15 cellular contexts compared by ENCODE assay signal in the genomic region with DNA sequence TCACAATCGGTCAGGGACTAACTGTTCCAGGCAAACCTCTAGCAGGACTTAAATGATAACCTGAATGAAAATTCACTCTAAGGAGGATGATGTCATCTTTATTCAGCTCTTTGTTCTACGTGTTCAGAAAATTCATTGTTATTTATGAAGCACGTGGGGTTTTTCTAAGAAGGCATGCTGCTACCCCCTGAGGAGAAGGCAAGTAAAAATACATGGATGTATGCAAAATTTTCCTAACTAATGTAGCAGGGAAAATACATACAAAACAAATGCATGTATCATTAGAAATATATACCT. TPM values are rescaled to one million over a fixed set of nuclear protein-coding genes. Genes with fewer than 3 reads are reported as not detected.
DNase-seq lines count a peak whose midpoint lies in the region; ATAC-seq and TF ChIP-seq lines count a peak whose summit lies in the region.
"Had no signal": no experiment of that assay in that cellular context is flagged by ENCODE, and none has a peak within 500 bp of the region (broad histone marks: within the 10 kb centered on the region; RNA-seq: fewer than 3 reads in every experiment).

No MANE protein-coding gene starts in this region.

- H2BK120ac ChIP-seq in neuronal stem cell (ENCODE audit: low read depth, low read length), result no peak overlapping the region

- H3K9me2 ChIP-seq in GM23338 (ENCODE audit: insufficient read depth), result no peaks in the 10 kb centered on the region

- TF ChIP-seq CTCF in GM23338 (conservative IDR thresholded peaks at IDR 0.05; ENCODE audit: low read depth in 2 of 2), result no peak
- TF ChIP-seq CTCF in fibroblast of lung (conservative IDR thresholded peaks at IDR 0.05 in 1 of 2, IDR thresholded peaks at IDR 0.05 in 1 of 2; ENCODE audit: low read depth in 1 of 2, low read length in 2 of 2), result no peak
- TF ChIP-seq CTCF in upper lobe of left lung (IDR thresholded peaks at IDR 0.05), result no peak

- no peaks in the 10 kb centered on the region for H3K9me3 ChIP-seq in fibroblast of lung (ENCODE audit: control insufficient read depth, insufficient read depth, low read depth, low read length)
- H3K9me3 ChIP-seq in neuronal stem cell (replicated peaks in 1 of 2; ENCODE audit: control insufficient read depth in 2 of 2, insufficient read depth in 1 of 2, low read depth in 1 of 2, low read length in 2 of 2), result no peaks in the 10 kb centered on the region
- H3K9me3 ChIP-seq in upper lobe of left lung, result no peaks in the 10 kb centered on the region
- H3K9me3 ChIP-seq: SJCRH30 had no signal

- H3K79me2 ChIP-seq in GM23338 (replicated peaks; ENCODE audit: insufficient read depth), result no peaks in the 10 kb centered on the region
- H3K79me2 ChIP-seq in fibroblast of lung (ENCODE audit: control insufficient read depth, insufficient read depth, low read length), result no peaks in the 10 kb centered on the region

- no peaks in the 10 kb centered on the region for H3K79me1 ChIP-seq in neuronal stem cell (ENCODE audit: low read depth, low read length)

- H2BK15ac ChIP-seq in neuronal stem cell (ENCODE audit: low read length), result no peak overlapping the region

- no peak for TF ChIP-seq EP300 in upper lobe of left lung (IDR thresholded peaks at IDR 0.05)

- no peak overlapping the region for H3K27ac Mint-ChIP-seq in GM23338
- H3K27ac Mint-ChIP-seq in naive thymus-derived CD8-positive, alpha-beta T cell, result no peak overlapping the region

- H3K4ac ChIP-seq in neuronal stem cell (ENCODE audit: low read length), result no peak overlapping the region

- H3K18ac ChIP-seq in neuronal stem cell (ENCODE audit: low read length), result no peak overlapping the region

- no peak for DNase-seq in GM23338 (ENCODE audit: low spot score)
- peak; percentile 8 for DNase-seq in NCI-H345 treated with DMSO at 0.1 percent for 48 hours (lab: John Stamatoyannopoulos, UW; ENCODE audit: unreplicated experiment)
- no peak for DNase-seq in fibroblast of lung (ENCODE audit: low read depth in 2 of 2)
- no peak for DNase-seq in neuronal stem cell (ENCODE audit: low spot score)
- DNase-seq in upper lobe of left lung, result no peak
- DNase-seq in naive thymus-derived CD8-positive, alpha-beta T cell, result no peak
- no peak for DNase-seq in NCI-H2107 treated with DMSO at 0.1 percent for 48 hours (lab: John Stamatoyannopoulos, UW; ENCODE audit: unreplicated experiment)
- DNase-seq: DND-41, KBM-7, NCI-H1105 treated with DMSO at 0.1 percent for 48 hours, T1000 had no signal

- H3K4me1 ChIP-seq in GM23338 (ENCODE audit: insufficient read depth), result peaks cover 23% of the 10 kb centered on the region
- H3K4me1 ChIP-seq in fibroblast of lung (ENCODE audit: control insufficient read depth, extremely low read depth, insufficient read depth, low read length), result peaks cover 7% of the 10 kb centered on the region
- H3K4me1 ChIP-seq in neuronal stem cell (ENCODE audit: control insufficient read depth in 2 of 2, insufficient read depth in 1 of 2, low read depth in 1 of 2, low read length in 2 of 2), result peaks cover 7 to 14% of the 10 kb centered on the region in 2 donors
- no peaks in the 10 kb centered on the region for H3K4me1 ChIP-seq in upper lobe of left lung
- H3K4me1 ChIP-seq: SJCRH30 had no signal

- no peaks in the 10 kb centered on the region for H3K9me3 Mint-ChIP-seq in GM23338
- peaks cover 0 to under 1% (median 0%) of the 10 kb centered on the region in 9 donors for H3K9me3 Mint-ChIP-seq in naive thymus-derived CD8-positive, alpha-beta T cell

- H3K36me3 Mint-ChIP-seq in GM23338 (ENCODE audit: low read depth), result no peaks in the 10 kb centered on the region
- H3K36me3 Mint-ChIP-seq in naive thymus-derived CD8-positive, alpha-beta T cell, result no peaks in the 10 kb centered on the region

- POLR2A ChIA-PET in naive thymus-derived CD8-positive, alpha-beta T cell (lab: Charles Lee), result no interaction called here

- H3F3A ChIP-seq in GM23338 (replicated peaks; ENCODE audit: low read depth), result no peaks in the 10 kb centered on the region

- peak overlapping the region; percentile 70 for H3K4me2 ChIP-seq in GM23338
- no peak overlapping the region for H3K4me2 ChIP-seq in fibroblast of lung (ENCODE audit: extremely low read depth, insufficient read depth, low read length)
- H3K4me2 ChIP-seq in neuronal stem cell (ENCODE audit: insufficient read depth, low read length, poor library complexity, severe bottlenecking), result no peak overlapping the region

- no peak overlapping the region for H3K23ac ChIP-seq in neuronal stem cell (ENCODE audit: low read depth, low read length, poor library complexity)

- H3K4me3 Mint-ChIP-seq in GM23338, result peak overlapping the region; percentile 65; the same call in 2 of the 3 replicates
- no peak overlapping the region for H3K4me3 Mint-ChIP-seq in naive thymus-derived CD8-positive, alpha-beta T cell

- H4K20me1 ChIP-seq in GM23338 (replicated peaks; ENCODE audit: insufficient read depth) (no peaks in the 10 kb centered on the region), fibroblast of lung (ENCODE audit: control insufficient read depth, extremely low read depth, insufficient read depth, low read length) (no peaks in the 10 kb centered on the region)
- H4K20me1 ChIP-seq: BLaER1 treated with 17β-estradiol and CSF1 and Interleukin-3, amounts not matched to agents 10 nM and 100 nM had no signal

- H2AK5ac ChIP-seq in neuronal stem cell (ENCODE audit: low read depth, low read length), result no peak overlapping the region

- TF ChIP-seq POLR2A in upper lobe of left lung (IDR thresholded peaks at IDR 0.05), result no peak

- H3K36me3 ChIP-seq in GM23338 (ENCODE audit: insufficient read depth) (no peaks in the 10 kb centered on the region), fibroblast of lung (ENCODE audit: control insufficient read depth, insufficient read depth, low read length) (no peaks in the 10 kb centered on the region), neuronal stem cell (replicated peaks in 1 of 2; ENCODE audit: control insufficient read depth in 2 of 2, insufficient read depth in 2 of 2, low read length in 2 of 2) (no peaks in the 10 kb centered on the region), upper lobe of left lung (no peaks in the 10 kb centered on the region)
- H3K36me3 ChIP-seq: BLaER1 treated with 17β-estradiol and CSF1 and Interleukin-3, amounts not matched to agents 10 nM and 100 nM; brain microvascular endothelial cell; SJCRH30 had no signal

- H3K27ac ChIP-seq in GM23338 (ENCODE audit: low read depth), result peak overlapping the region; percentile 68; the same call in 1 of the 2 replicates
- H3K27ac ChIP-seq in fibroblast of lung (ENCODE audit: insufficient read depth, low read length), result no peak overlapping the region
- H3K27ac ChIP-seq in neuronal stem cell (replicated peaks; ENCODE audit: low read length), result no peak overlapping the region
- no peak overlapping the region for H3K27ac ChIP-seq in upper lobe of left lung
- H3K27ac ChIP-seq: BLaER1 treated with 17β-estradiol and CSF1 and Interleukin-3, amounts not matched to agents 10 nM and 100 nM; brain microvascular endothelial cell; SJCRH30 had no signal

- peaks cover 34% of the 10 kb centered on the region for H3K4me1 Mint-ChIP-seq in GM23338
- no peaks in the 10 kb centered on the region for H3K4me1 Mint-ChIP-seq in naive thymus-derived CD8-positive, alpha-beta T cell

- H2AFZ ChIP-seq in GM23338 (peak overlapping the region; percentile 53; the same call in 1 of the 2 replicates), fibroblast of lung (ENCODE audit: low read length) (peak overlapping the region; percentile 46), neuronal stem cell (ENCODE audit: low read length) (peak overlapping the region; percentile 90)

- WGBS in neuronal stem cell (ENCODE audit: extremely low coverage in 2 of 2, insufficient read length in 2 of 2, insufficient replicate concordance in 1 of 2), 2 donors, result no CpG with 5 or more reads among the region's 3 CpGs
- 69 to 77% methylated on average over 3 of the region's 3 CpGs for WGBS in upper lobe of left lung, 2 donors

- H3K9ac ChIP-seq in fibroblast of lung (ENCODE audit: insufficient read depth, low read length) (no peak overlapping the region), neuronal stem cell (ENCODE audit: low read depth, low read length, poor library complexity) (no peak overlapping the region)
- H3K9ac ChIP-seq: BLaER1 treated with 17β-estradiol and CSF1 and Interleukin-3, amounts not matched to agents 10 nM and 100 nM had no signal

- no peak overlapping the region for H4K8ac ChIP-seq in neuronal stem cell (ENCODE audit: low read depth, low read length)

- no peak overlapping the region for H4K91ac ChIP-seq in neuronal stem cell (ENCODE audit: low read depth, low read length, poor library complexity)

- H2BK5ac ChIP-seq in neuronal stem cell (ENCODE audit: low read length), result no peak overlapping the region

- peaks cover 6% of the 10 kb centered on the region for H3K27me3 Mint-ChIP-seq in GM23338 (ENCODE audit: insufficient read depth, low read depth, poor library complexity)
- no peaks in the 10 kb centered on the region for H3K27me3 Mint-ChIP-seq in naive thymus-derived CD8-positive, alpha-beta T cell

- no peak overlapping the region for H3K14ac ChIP-seq in neuronal stem cell (ENCODE audit: low read length)

- H3K27me3 ChIP-seq in GM23338 (ENCODE audit: insufficient read depth) (no peaks in the 10 kb centered on the region), fibroblast of lung (ENCODE audit: control insufficient read depth, insufficient read depth, low read length) (no peaks in the 10 kb centered on the region), neuronal stem cell (ENCODE audit: control insufficient read depth in 3 of 3, insufficient read depth in 3 of 3, low read depth in 1 of 3, low read length in 3 of 3) (peaks cover 0 to 21% (median 7%) of the 10 kb centered on the region in 3 experiments), upper lobe of left lung (no peaks in the 10 kb centered on the region)
- H3K27me3 ChIP-seq: BLaER1 treated with 17β-estradiol and CSF1 and Interleukin-3, amounts not matched to agents 10 nM and 100 nM; brain microvascular endothelial cell; SJCRH30 had no signal

- H2BK12ac ChIP-seq in neuronal stem cell (ENCODE audit: low read length), result no peak overlapping the region

- H3K4me3 ChIP-seq in GM23338 (peak overlapping the region; percentile 47), fibroblast of lung (replicated peaks in 1 of 4; ENCODE audit: control extremely low read depth in 1 of 4, insufficient read depth in 1 of 4, low read depth in 3 of 4, low read length in 4 of 4) (no peak overlapping the region), neuronal stem cell (ENCODE audit: low read length in 2 of 2) (peak overlapping the region in 1 of 2 donors; percentile 45), upper lobe of left lung (no peak overlapping the region)
- H3K4me3 ChIP-seq: BLaER1 treated with 17β-estradiol and CSF1 and Interleukin-3, amounts not matched to agents 10 nM and 100 nM; SJCRH30 had no signal

- no peak for ATAC-seq in GM23338
- no peak for ATAC-seq in upper lobe of left lung (ENCODE audit: low FRiP score in 2 of 2)
- ATAC-seq in HG03457 (IDR thresholded peaks at IDR 0.05; ENCODE audit: unreplicated experiment), result no peak
- no peak for ATAC-seq in naive thymus-derived CD8-positive, alpha-beta T cell

RNA-seq across cellular contexts. Expression of a gene that starts 42.7 kb away (rescaled TPM):
- total RNA-seq in GM23338 (2014; rRNA removed; shearing (Covaris generic)), result 8.2 and 9.1 TPM in 2 replicates
- polyA plus RNA-seq in GM23338 (2016; fragmentation: Nextera tagmentation; extraction: Ambion mirVana) (3.9 and 4.8 TPM in 2 replicates), fibroblast of lung (10.0 and 15.8 TPM in 2 replicates)
- total RNA-seq in fibroblast of lung (26.2 and 40.5 TPM in 2 replicates), upper lobe of left lung (100 to 1,000 TPM in 1 of 6 donors, 10 to 100 TPM in 5; 44.2 to 106 (median 71.7) TPM)
- 9.1 and 15.7 TPM in 2 replicates for polyA plus RNA-seq in fibroblast of lung (2012)
- 13.5 and 17.7 TPM in 2 replicates for polyA minus RNA-seq in fibroblast of lung (ENCODE audit: low replicate concordance)
- polyA plus RNA-seq in neuronal stem cell (2013, experiment 1 of 2), result 1.3 TPM
- 1.9 TPM for polyA plus RNA-seq in neuronal stem cell (2013, experiment 2 of 2)
- 10 to 100 TPM; 39.8 to 42.3 TPM for total RNA-seq in naive thymus-derived CD8-positive, alpha-beta T cell
- 1 to 10 TPM; 2.7 to 8.2 (median 4.0) TPM for polyA plus RNA-seq in naive thymus-derived CD8-positive, alpha-beta T cell
